Comparison of ENCODE assay signal across 9 cellular contexts in the genomic region with DNA sequence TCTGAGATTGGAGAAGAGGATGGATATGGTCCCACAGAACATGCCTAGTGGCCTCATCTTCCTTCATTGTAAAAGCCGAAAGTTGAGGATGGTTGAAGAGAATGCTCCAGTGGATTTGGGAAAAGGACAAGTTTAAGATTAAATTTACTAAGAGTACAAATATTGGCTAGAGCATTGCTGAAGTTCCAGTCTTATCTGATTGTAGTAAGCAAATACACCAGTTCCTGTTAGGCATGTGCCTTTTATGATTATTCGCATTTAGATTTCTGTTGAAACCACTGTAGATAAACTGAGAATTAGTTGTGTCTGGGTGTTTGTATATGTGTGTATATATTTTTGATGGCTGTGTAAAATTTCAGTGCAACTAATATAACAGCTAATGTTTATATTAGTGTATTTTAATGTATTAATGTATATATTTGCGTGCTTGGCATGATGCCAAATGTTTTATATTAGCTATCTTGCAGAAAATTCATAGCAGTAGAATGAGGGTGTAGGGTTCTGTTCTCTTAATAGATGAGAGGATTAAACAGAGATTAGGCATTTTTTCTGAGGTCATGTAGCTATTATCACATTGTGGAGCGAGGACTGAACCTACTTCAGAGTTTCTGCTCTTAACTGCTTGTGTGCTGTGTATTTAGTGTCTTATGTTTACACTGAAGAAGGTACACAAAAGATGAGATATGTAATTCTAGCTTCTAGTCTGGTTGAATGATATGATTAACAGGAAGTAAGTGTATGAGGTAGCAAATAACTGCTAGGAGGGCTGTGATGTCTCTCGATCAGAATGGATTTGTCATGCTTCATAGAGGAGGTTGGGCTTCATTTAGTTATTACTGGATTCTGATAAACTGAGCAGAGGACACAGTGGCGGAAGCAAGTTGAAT. TPM values are rescaled to one million over a fixed set of nuclear protein-coding genes. Genes with fewer than 3 reads are reported as not detected.
A peak's percentile ranks its signal among the peaks of the same experiment; 100 is the strongest.
DNase-seq lines count a peak whose midpoint lies in the region; ATAC-seq, FAIRE-seq and TF ChIP-seq lines count a peak whose summit lies in the region.
"Had no signal": no experiment of that assay in that cellular context is flagged by ENCODE, and none has a peak within 500 bp of the region (broad histone marks: within the 10 kb centered on the region; RNA-seq: fewer than 3 reads in every experiment).

No MANE protein-coding gene starts in this region.

- H3K27me3 Mint-ChIP-seq in CD8-positive, alpha-beta memory T cell, result no peaks in the 10 kb centered on the region
- no peaks in the 10 kb centered on the region for H3K27me3 Mint-ChIP-seq in activated CD8-positive, alpha-beta T cell treated with anti-CD3 and anti-CD28 coated beads for 36 hours

- H3K27ac Mint-ChIP-seq in CD8-positive, alpha-beta memory T cell, result peak overlapping the region; percentile 11 to 85 (median 34)
- H3K27ac Mint-ChIP-seq in activated CD8-positive, alpha-beta T cell treated with anti-CD3 and anti-CD28 coated beads for 36 hours, result peak overlapping the region; percentile 85

- 0 out of 2 replicates have a peak, but pooled peaks cover 7% of the 10 kb centered on the region for H4K20me1 ChIP-seq in HepG2 (ENCODE audit: insufficient read depth, low read length)

- POLR2A ChIA-PET in CD8-positive, alpha-beta memory T cell (lab: Charles Lee), result interaction anchor here (1.0 kb wide), 1 partner anchor 21 kb away, joined by 3 read pairs; a partner anchor contains a TSS
- POLR2A ChIA-PET in activated CD8-positive, alpha-beta T cell treated with anti-CD3 and anti-CD28 coated beads for 36 hours (lab: Charles Lee), result interaction anchor here (1.0 to 1.4 kb wide), 2 partner anchors 23 to 139 kb away, joined by 3 to 4 read pairs; a partner anchor contains a TSS
- POLR2A ChIA-PET in HepG2 (lab: Yijun Ruan, JAX), result interaction anchor here (1.2 to 2.5 kb wide), 4 partner anchors 18 to 151 kb away, joined by 3 to 16 read pairs (median 5); a partner anchor contains a TSS

- BruUV-seq in HepG2 (replicated peaks; lab: Mats Ljungman, UMichigan), result no TSS peak

- no peak for TF ChIP-seq CTCF in activated CD8-positive, alpha-beta T cell treated with anti-CD3 and anti-CD28 coated beads for 36 hours (IDR thresholded peaks at IDR 0.05)
- no peak for TF ChIP-seq CTCF in HepG2 (CRISPR knock-in tag; IDR thresholded peaks at IDR 0.05)
- TF ChIP-seq CTCF in upper lobe of left lung (IDR thresholded peaks at IDR 0.05), result no peak
- no peak for TF ChIP-seq CTCF in GM13977 (IDR thresholded peaks at IDR 0.05; ENCODE audit: extremely low read depth, insufficient read depth, missing control alignments)

- H2AFZ ChIP-seq in HepG2 (ENCODE audit: low read length), result no peak overlapping the region

- no peak overlapping the region for H3K27ac ChIP-seq in CD8-positive, alpha-beta memory T cell (ENCODE audit: low read depth, low read length)
- H3K27ac ChIP-seq in HepG2 (ENCODE audit: extremely low read length, insufficient read depth, low read length) (peak overlapping the region; percentile 35), upper lobe of left lung (no peak overlapping the region)

- H3K79me2 ChIP-seq in HepG2 (ENCODE audit: insufficient read depth, low read length), result no peaks in the 10 kb centered on the region

- TF ChIP-seq POLR2A in HepG2 (IDR thresholded peaks at IDR 0.05; ENCODE audit: insufficient read depth in 1 of 2, low read depth in 2 of 2, low read length in 2 of 2) (no peak), upper lobe of left lung (IDR thresholded peaks at IDR 0.05) (no peak)

- H3K4me2 ChIP-seq in HepG2 (ENCODE audit: low read depth, low read length), result peak overlapping the region; percentile 39

- no peaks in the 10 kb centered on the region for H3K27me3 ChIP-seq in CD8-positive, alpha-beta memory T cell (ENCODE audit: insufficient read depth, low read length, poor library complexity, severe bottlenecking)
- H3K27me3 ChIP-seq in HepG2 (ENCODE audit: control insufficient read depth in 1 of 2, insufficient read depth in 2 of 2, low read length in 2 of 2) (no peaks in the 10 kb centered on the region), upper lobe of left lung (no peaks in the 10 kb centered on the region)

- H3K4me3 ChIP-seq in CD8-positive, alpha-beta memory T cell (ENCODE audit: low read length), result no peak overlapping the region
- H3K4me3 ChIP-seq in HepG2 (replicated peaks in 1 of 3; ENCODE audit: insufficient read depth in 1 of 3, low read depth in 2 of 3, low read length in 3 of 3) (no peak overlapping the region; a peak in 1 of 6 replicates), upper lobe of left lung (no peak overlapping the region)

- peaks cover 3 to 13% (median 12%) of the 10 kb centered on the region in 3 donors for H3K4me1 Mint-ChIP-seq in CD8-positive, alpha-beta memory T cell
- peaks cover 23% of the 10 kb centered on the region for H3K4me1 Mint-ChIP-seq in activated CD8-positive, alpha-beta T cell treated with anti-CD3 and anti-CD28 coated beads for 36 hours (ENCODE audit: low read depth)

- DNase-seq in CD8-positive, alpha-beta memory T cell, result no peak
- DNase-seq in LHCN-M2 (ENCODE audit: low read depth) (peak; percentile 15), HepG2 (ENCODE audit: low spot score) (peak; percentile 53), upper lobe of left lung (no peak), GM13977 (ENCODE audit: low spot score) (no peak)
- DNase-seq in activated CD8-positive, alpha-beta T cell treated with anti-CD3 and anti-CD28 coated beads for 36 hours, result no peak
- DNase-seq in stimulated activated CD4-positive, alpha-beta T cell treated with anti-CD3 and anti-CD28 coated beads, Interleukin-15, amount 100 ng/mL, for 24 hours, result no peak

- CTCF ChIA-PET in CD8-positive, alpha-beta memory T cell (lab: Charles Lee), result interaction anchor here (1.5 kb wide), 1 partner anchor 16 kb away, joined by 4 read pairs; no protein-coding TSS in a partner anchor
- CTCF ChIA-PET in activated CD8-positive, alpha-beta T cell treated with anti-CD3 and anti-CD28 coated beads for 36 hours (lab: Charles Lee), result no interaction called here
- CTCF ChIA-PET in HepG2 (lab: Yijun Ruan, JAX; ENCODE audit: low intra/inter-chr PET ratio, low total read pairs), result no interaction called here

- intact Hi-C loops in activated CD8-positive, alpha-beta T cell treated with anti-CD3 and anti-CD28 coated beads for 36 hours (cut with micrococcal nuclease), result no loop called here
- intact Hi-C loops in HepG2 (cut with micrococcal nuclease; ENCODE audit: unreplicated experiment), result loop anchor here (2.0 kb wide), 1 partner anchor 22 kb away; a partner anchor contains a TSS

- no peaks in the 10 kb centered on the region for H3K4me1 ChIP-seq in CD8-positive, alpha-beta memory T cell (ENCODE audit: insufficient read depth, low read length)
- H3K4me1 ChIP-seq in HepG2 (ENCODE audit: insufficient read depth, low read length), result peaks cover 34% of the 10 kb centered on the region
- H3K4me1 ChIP-seq in upper lobe of left lung, result peaks cover 0 to 11% (median 3%) of the 10 kb centered on the region in 4 donors

- H3K4me3 Mint-ChIP-seq in CD8-positive, alpha-beta memory T cell, result no peak overlapping the region
- H3K4me3 Mint-ChIP-seq in activated CD8-positive, alpha-beta T cell treated with anti-CD3 and anti-CD28 coated beads for 36 hours, result no peak overlapping the region

- H3K36me3 Mint-ChIP-seq in CD8-positive, alpha-beta memory T cell, result peaks cover 0 to 80% (median 27%) of the 10 kb centered on the region in 3 donors
- peaks cover 53% of the 10 kb centered on the region for H3K36me3 Mint-ChIP-seq in activated CD8-positive, alpha-beta T cell treated with anti-CD3 and anti-CD28 coated beads for 36 hours (ENCODE audit: low read depth)

- no peaks in the 10 kb centered on the region for H3K9me3 ChIP-seq in CD8-positive, alpha-beta memory T cell (ENCODE audit: low read length)
- H3K9me3 ChIP-seq in HepG2 (ENCODE audit: low read length) (no peaks in the 10 kb centered on the region), upper lobe of left lung (no peaks in the 10 kb centered on the region)

- H3K9me3 Mint-ChIP-seq in CD8-positive, alpha-beta memory T cell, result no peaks in the 10 kb centered on the region
- H3K9me3 Mint-ChIP-seq in activated CD8-positive, alpha-beta T cell treated with anti-CD3 and anti-CD28 coated beads for 36 hours, result no peaks in the 10 kb centered on the region

- peaks cover 47% of the 10 kb centered on the region for H3K36me3 ChIP-seq in CD8-positive, alpha-beta memory T cell (ENCODE audit: insufficient read depth, low read length)
- peaks cover 11 to 56% of the 10 kb centered on the region in 2 experiments for H3K36me3 ChIP-seq in HepG2 (replicated peaks in 1 of 2; ENCODE audit: control insufficient read depth in 1 of 2, insufficient read depth in 2 of 2, low read length in 2 of 2)
- peaks cover 26 to 93% (median 38%) of the 10 kb centered on the region in 4 donors for H3K36me3 ChIP-seq in upper lobe of left lung

- in situ Hi-C loops in HepG2 (cut with HindIII; ENCODE audit: extremely low pct_ligation_motif_present, low pct_unique_long_range_greater_than_20kb) (no loop called here), GM13977 (cut with MboI; ENCODE audit: low pct_unique_long_range_greater_than_20kb, low sequenced_read_pairs, unreplicated experiment) (no loop called here)

- peak; percentile 37 for FAIRE-seq in HepG2 (lab: Jason Lieb, UNC)

- H3K9ac ChIP-seq in HepG2 (ENCODE audit: insufficient read depth, low read depth, low read length), result no peak overlapping the region

- WGBS in HepG2 (ENCODE audit: low lambda C conversion rate), result 81% methylated on average over 6 of the region's 6 CpGs
- 70 to 71% methylated on average over 6 of the region's 6 CpGs for WGBS in upper lobe of left lung, 2 donors

- TF ChIP-seq RAD21 in HepG2 (CRISPR knock-in tag; IDR thresholded peaks at IDR 0.05), result no peak

- TF ChIP-seq EP300 in HepG2 (IDR thresholded peaks at IDR 0.05; ENCODE audit: low read depth in 2 of 2, low read length in 2 of 2) (no peak), HepG2 (CRISPR knock-in tag; IDR thresholded peaks at IDR 0.05; ENCODE audit: borderline replicate concordance) (no peak), upper lobe of left lung (IDR thresholded peaks at IDR 0.05) (no peak)

- peak; percentile 50 for ATAC-seq in activated CD8-positive, alpha-beta T cell treated with anti-CD3 and anti-CD28 coated beads for 36 hours
- ATAC-seq in HepG2 (peak; percentile 76), GM21723 (IDR thresholded peaks at IDR 0.05; ENCODE audit: unreplicated experiment) (no peak), upper lobe of left lung (ENCODE audit: low FRiP score in 2 of 2) (no peak)
- ATAC-seq: esophagus mucosa had no signal

RNA-seq across cellular contexts. Expression of a gene that starts 21.2 kb away (rescaled TPM):
- total RNA-seq in CD8-positive, alpha-beta memory T cell, result 10 to 100 TPM; 66.4 to 69.0 TPM
- polyA plus RNA-seq in CD8-positive, alpha-beta memory T cell, result 67.9 TPM
- total RNA-seq in LHCN-M2 (2014; rRNA removed) (45.9 and 59.0 TPM in 2 replicates), HepG2 (2016; rRNA removed; fragmentation: Illumina TruSeq; extraction: Trizol) (87.6 and 140 TPM in 2 replicates), upper lobe of left lung (10 to 100 TPM; 10.5 to 54.1 (median 27.1) TPM)
- 77.5 TPM for polyA plus RNA-seq in LHCN-M2 (2012)
- total RNA-seq in activated CD8-positive, alpha-beta T cell treated with anti-CD3 and anti-CD28 coated beads for 36 hours, result 10 to 100 TPM; 65.6 to 66.4 TPM
- total RNA-seq in HepG2 (2016; cell fraction: cytosol; rRNA removed; fragmentation: Illumina TruSeq; extraction: Trizol; ENCODE audit: low read depth), result 27.9 and 33.0 TPM in 2 replicates
- total RNA-seq in HepG2 (2016; cell fraction: insoluble cytoplasmic fraction; rRNA removed; fragmentation: Illumina TruSeq; extraction: Trizol), result 89.6 and 145 TPM in 2 replicates
- 29.1 and 33.1 TPM in 2 replicates for total RNA-seq in HepG2 (2016; cell fraction: membrane; rRNA removed; fragmentation: Illumina TruSeq; extraction: Trizol)
- 64.8 and 67.4 TPM in 2 replicates for total RNA-seq in HepG2 (2016; cell fraction: nucleus; rRNA removed; fragmentation: Illumina TruSeq; extraction: Trizol)
- polyA plus RNA-seq in HepG2 (2011; rRNA removed), result 40.2 and 57.0 TPM in 2 replicates
- 18.8 and 31.3 TPM in 2 replicates for polyA plus RNA-seq in HepG2 (2011; cell fraction: cytosol; rRNA removed)
- polyA plus RNA-seq in HepG2 (2011; cell fraction: nucleus; rRNA removed), result 18.1 and 30.4 TPM in 2 replicates
- polyA plus RNA-seq in HepG2 (2012), result 75.2 and 122 TPM in 2 replicates
- 30.8 and 31.1 TPM in 2 replicates for polyA plus RNA-seq in HepG2 (2016; cell fraction: cytosol; fragmentation: Illumina TruSeq; extraction: Trizol; ENCODE audit: low read depth)
- polyA plus RNA-seq in HepG2 (2016; cell fraction: insoluble cytoplasmic fraction; fragmentation: Illumina TruSeq; extraction: Trizol; ENCODE audit: low read depth), result 228 and 238 TPM in 2 replicates
- 34.4 and 37.5 TPM in 2 replicates for polyA plus RNA-seq in HepG2 (2016; cell fraction: membrane; fragmentation: Illumina TruSeq; extraction: Trizol; ENCODE audit: low read depth)
- polyA plus RNA-seq in HepG2 (2016; cell fraction: nucleus; fragmentation: Illumina TruSeq; extraction: Trizol; ENCODE audit: insufficient read depth, low read depth), result 149 and 154 TPM in 2 replicates
- 3.0 and 4.9 TPM in 2 replicates for polyA minus RNA-seq in HepG2 (2011; rRNA and poly(A)+ RNA removed; ENCODE audit: low replicate concordance)
- 12.1 and 13.8 TPM in 2 replicates for polyA minus RNA-seq in HepG2 (2011; cell fraction: cytosol; rRNA and poly(A)+ RNA removed)
- 38.2 and 44.6 TPM in 2 replicates for polyA minus RNA-seq in HepG2 (2011; cell fraction: nucleus; rRNA and poly(A)+ RNA removed)

RNA-seq across cellular contexts. Expression of a gene that starts 22.6 kb away (rescaled TPM):
- total RNA-seq in CD8-positive, alpha-beta memory T cell, result 10 to 100 TPM; 11.8 to 12.6 TPM
- 4.6 TPM for polyA plus RNA-seq in CD8-positive, alpha-beta memory T cell
- 11.5 and 11.9 TPM in 2 replicates for total RNA-seq in LHCN-M2 (2014; rRNA removed)
- polyA plus RNA-seq in LHCN-M2 (2012), result 1.1 TPM
- 10 to 100 TPM; 15.8 to 17.0 TPM for total RNA-seq in activated CD8-positive, alpha-beta T cell treated with anti-CD3 and anti-CD28 coated beads for 36 hours
- 10.4 and 13.1 TPM in 2 replicates for total RNA-seq in HepG2 (2016; rRNA removed; fragmentation: Illumina TruSeq; extraction: Trizol)
- 3.1 and 3.2 TPM in 2 replicates for total RNA-seq in HepG2 (2016; cell fraction: cytosol; rRNA removed; fragmentation: Illumina TruSeq; extraction: Trizol; ENCODE audit: low read depth)
- 12.1 and 12.6 TPM in 2 replicates for total RNA-seq in HepG2 (2016; cell fraction: insoluble cytoplasmic fraction; rRNA removed; fragmentation: Illumina TruSeq; extraction: Trizol)
- total RNA-seq in HepG2 (2016; cell fraction: membrane; rRNA removed; fragmentation: Illumina TruSeq; extraction: Trizol), result 3.5 and 3.6 TPM in 2 replicates
- total RNA-seq in HepG2 (2016; cell fraction: nucleus; rRNA removed; fragmentation: Illumina TruSeq; extraction: Trizol), result 27.2 and 28.4 TPM in 2 replicates
- polyA plus RNA-seq in HepG2 (2011; rRNA removed), result 1.1 and 2.6 TPM in 2 replicates
- polyA plus RNA-seq in HepG2 (2011; cell fraction: cytosol; rRNA removed), result 0.64 and 1.2 TPM in 2 replicates
- polyA plus RNA-seq in HepG2 (2011; cell fraction: nucleus; rRNA removed), result 1.5 and 2.4 TPM in 2 replicates
- polyA plus RNA-seq in HepG2 (2012), result 1.1 and 2.0 TPM in 2 replicates
- 0.54 and 0.69 TPM in 2 replicates for polyA plus RNA-seq in HepG2 (2016; cell fraction: cytosol; fragmentation: Illumina TruSeq; extraction: Trizol; ENCODE audit: low read depth)
- 5.7 and 5.9 TPM in 2 replicates for polyA plus RNA-seq in HepG2 (2016; cell fraction: insoluble cytoplasmic fraction; fragmentation: Illumina TruSeq; extraction: Trizol; ENCODE audit: low read depth)
- 0.76 and 1.6 TPM in 2 replicates for polyA plus RNA-seq in HepG2 (2016; cell fraction: membrane; fragmentation: Illumina TruSeq; extraction: Trizol; ENCODE audit: low read depth)
- polyA plus RNA-seq in HepG2 (2016; cell fraction: nucleus; fragmentation: Illumina TruSeq; extraction: Trizol; ENCODE audit: insufficient read depth, low read depth), result 13.1 and 20.1 TPM in 2 replicates
- 6.5 and 21.7 TPM in 2 replicates for polyA minus RNA-seq in HepG2 (2011; rRNA and poly(A)+ RNA removed; ENCODE audit: low replicate concordance)
- polyA minus RNA-seq in HepG2 (2011; cell fraction: cytosol; rRNA and poly(A)+ RNA removed), result 3.1 and 4.5 TPM in 2 replicates
- polyA minus RNA-seq in HepG2 (2011; cell fraction: nucleus; rRNA and poly(A)+ RNA removed), result 13.9 and 19.7 TPM in 2 replicates
- total RNA-seq in upper lobe of left lung, result 10 to 100 TPM in 1 of 6 donors, 1 to 10 TPM in 5; 3.3 to 34.6 (median 4.6) TPM

RNA-seq across cellular contexts. Expression of a gene that starts 29.2 kb away (rescaled TPM):
- 10 to 100 TPM; 48.6 to 49.1 TPM for total RNA-seq in CD8-positive, alpha-beta memory T cell
- 9.0 TPM for polyA plus RNA-seq in CD8-positive, alpha-beta memory T cell
- total RNA-seq in LHCN-M2 (2014; rRNA removed) (23.9 and 26.1 TPM in 2 replicates), HepG2 (2016; rRNA removed; fragmentation: Illumina TruSeq; extraction: Trizol) (28.8 and 44.2 TPM in 2 replicates), upper lobe of left lung (10 to 100 TPM; 18.8 to 38.1 (median 26.9) TPM)
- 5.2 TPM for polyA plus RNA-seq in LHCN-M2 (2012)
- 10 to 100 TPM; 45.7 to 48.3 TPM for total RNA-seq in activated CD8-positive, alpha-beta T cell treated with anti-CD3 and anti-CD28 coated beads for 36 hours
- 8.5 and 10.2 TPM in 2 replicates for total RNA-seq in HepG2 (2016; cell fraction: cytosol; rRNA removed; fragmentation: Illumina TruSeq; extraction: Trizol; ENCODE audit: low read depth)
- total RNA-seq in HepG2 (2016; cell fraction: insoluble cytoplasmic fraction; rRNA removed; fragmentation: Illumina TruSeq; extraction: Trizol), result 31.1 and 40.1 TPM in 2 replicates
- total RNA-seq in HepG2 (2016; cell fraction: membrane; rRNA removed; fragmentation: Illumina TruSeq; extraction: Trizol), result 10.9 and 11.4 TPM in 2 replicates
- 78.2 and 85.9 TPM in 2 replicates for total RNA-seq in HepG2 (2016; cell fraction: nucleus; rRNA removed; fragmentation: Illumina TruSeq; extraction: Trizol)
- polyA plus RNA-seq in HepG2 (2011; rRNA removed), result 65.0 and 68.0 TPM in 2 replicates
- 10.1 and 10.5 TPM in 2 replicates for polyA plus RNA-seq in HepG2 (2011; cell fraction: cytosol; rRNA removed)
- polyA plus RNA-seq in HepG2 (2011; cell fraction: nucleus; rRNA removed), result 138 and 158 TPM in 2 replicates
- polyA plus RNA-seq in HepG2 (2012), result 30.5 and 36.1 TPM in 2 replicates
- polyA plus RNA-seq in HepG2 (2016; cell fraction: cytosol; fragmentation: Illumina TruSeq; extraction: Trizol; ENCODE audit: low read depth), result 2.5 and 2.8 TPM in 2 replicates
- polyA plus RNA-seq in HepG2 (2016; cell fraction: insoluble cytoplasmic fraction; fragmentation: Illumina TruSeq; extraction: Trizol; ENCODE audit: low read depth), result 21.4 and 23.9 TPM in 2 replicates
- 4.6 and 5.1 TPM in 2 replicates for polyA plus RNA-seq in HepG2 (2016; cell fraction: membrane; fragmentation: Illumina TruSeq; extraction: Trizol; ENCODE audit: low read depth)
- polyA plus RNA-seq in HepG2 (2016; cell fraction: nucleus; fragmentation: Illumina TruSeq; extraction: Trizol; ENCODE audit: insufficient read depth, low read depth), result 169 and 172 TPM in 2 replicates
- polyA minus RNA-seq in HepG2 (2011; rRNA and poly(A)+ RNA removed; ENCODE audit: low replicate concordance), result 48.4 and 56.4 TPM in 2 replicates
- polyA minus RNA-seq in HepG2 (2011; cell fraction: cytosol; rRNA and poly(A)+ RNA removed), result 7.5 and 12.0 TPM in 2 replicates
- 207 and 269 TPM in 2 replicates for polyA minus RNA-seq in HepG2 (2011; cell fraction: nucleus; rRNA and poly(A)+ RNA removed)

Comparison
In these comparisons a context has a peak if more than half of its experiments do, and no peak if none do; other contexts are left out.
1. DNase-seq: peak in LHCN-M2 (single experiment) and HepG2 (single experiment); none in CD8-positive, alpha-beta memory T cell (0 of 5), activated CD8-positive, alpha-beta T cell treated with anti-CD3 and anti-CD28 coated beads for 36 hours (single experiment), stimulated activated CD4-positive, alpha-beta T cell treated with anti-CD3 and anti-CD28 coated beads, Interleukin-15, amount 100 ng/mL, for 24 hours (single experiment), upper lobe of left lung (0 of 2) and GM13977 (single experiment).
2. ATAC-seq: peak in activated CD8-positive, alpha-beta T cell treated with anti-CD3 and anti-CD28 coated beads for 36 hours (single experiment) and HepG2 (single experiment); none in GM21723 (single experiment) and upper lobe of left lung (0 of 2).